In the genomic region with DNA sequence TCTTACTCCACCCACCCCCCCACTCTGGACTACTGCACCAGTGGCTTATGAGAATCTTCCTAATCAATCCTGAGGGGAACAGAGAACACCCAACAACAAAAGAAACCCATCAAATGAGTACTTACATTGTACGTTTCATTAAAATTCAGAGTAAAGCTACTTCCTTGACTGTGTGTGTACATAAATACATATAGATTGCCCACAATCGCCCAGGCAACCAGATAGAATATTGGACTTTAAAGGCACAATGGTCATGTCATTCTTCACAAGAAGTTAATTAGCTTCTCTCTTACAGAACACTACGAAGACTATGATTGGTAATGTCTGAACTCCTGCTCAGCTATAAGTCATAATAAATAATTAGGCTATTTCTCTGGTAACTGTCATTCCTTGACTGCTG, we compare ENCODE assay signal across 38 cellular contexts. TPM values are rescaled to one million over a fixed set of nuclear protein-coding genes. Genes with fewer than 3 reads are reported as not detected.
"Had no signal": no experiment of that assay in that cellular context is flagged by ENCODE, and none has a peak within 500 bp of the region (broad histone marks: within the 10 kb centered on the region; RNA-seq: fewer than 3 reads in every experiment).

No MANE protein-coding gene starts in this region.

- DNase-seq: Karpas-422, Kasumi-1, MG63, MM.1S, MV-4-11, NCI-H1048, NCI-H1092, NCI-H1092 treated with DMSO at 0.1 percent for 48 hours, NCI-H1105, NCI-H1105 treated with DMSO at 0.1 percent for 48 hours, NCI-H1417, NCI-H1417 treated with DMSO at 0.1 percent for 48 hours, NCI-H1436, NCI-H1436 treated with DMSO at 0.1 percent for 48 hours, NCI-H146, NCI-H1694, NCI-H1694 treated with DMSO at 0.1 percent for 48 hours, NCI-H187, NCI-H187 treated with DMSO at 0.1 percent for 48 hours, NCI-H1930, NCI-H2029, NCI-H2029 treated with DMSO at 0.1 percent for 48 hours, NCI-H2081, NCI-H2081 treated with DMSO at 0.1 percent for 48 hours, NCI-H2107, NCI-H2171, NCI-H2171 treated with DMSO at 0.1 percent for 48 hours, NCI-H2227 treated with DMSO at 0.1 percent for 48 hours, NCI-H226, NCI-H345, NCI-H446, NCI-H446 treated with DMSO at 0.1 percent for 48 hours, NCI-H510A had no signal

- H3K9ac ChIP-seq: KMS-11 had no signal

- H3K4me2 ChIP-seq: KMS-11 had no signal

- H3K27me3 ChIP-seq: MG63 had no signal

- H3K27ac ChIP-seq: KMS-11 had no signal

- H3K36me3 ChIP-seq: MG63 had no signal

- H3K4me3 ChIP-seq: MG63 had no signal

- H3K9me3 ChIP-seq: MG63 had no signal

RNA-seq across cellular contexts. Expression of a gene that starts 20.2 kb away (rescaled TPM):
- total RNA-seq: LHCN-M2, M059J, MCF 10A, NCI-H460 had no signal
